34 cellular contexts compared by ENCODE assay signal in genomic region chr9:110246214-110246613, GRCh38. TPM values are rescaled to one million over a fixed set of nuclear protein-coding genes. Genes with fewer than 3 reads are reported as not detected.
"Had no signal": no experiment of that assay in that cellular context is flagged by ENCODE, and none has a peak within 500 bp of the region (broad histone marks: within the 10 kb centered on the region; RNA-seq: fewer than 3 reads in every experiment).

No MANE protein-coding gene starts in this region.

- H3K4me3 Mint-ChIP-seq: central memory CD8-positive, alpha-beta T cell; effector memory CD8-positive, alpha-beta T cell; naive thymus-derived CD4-positive, alpha-beta T cell; nephron; stimulated activated memory B cell treated with anti-CD40 and anti-IgM and Interleukin-4, amounts not matched to agents 10 μg/mL and 1 μg/mL and 100 μg/mL, for 72 hours; type B pancreatic cell had no signal

- DNase-seq: dermis blood vessel endothelial cell; effector memory CD8-positive, alpha-beta T cell; erythroblast; esophagus squamous epithelium; foreskin melanocyte; glutamatergic neuron; heart right ventricle; hippocampal formation; kidney glomerular epithelial cell; left colon; mesendoderm; midbrain; naive thymus-derived CD4-positive, alpha-beta T cell; pancreas; right cardiac atrium; spleen; stimulated activated CD4-positive, alpha-beta T cell treated with anti-CD3 and anti-CD28 coated beads, Interleukin-4, amount 100 ng/mL, for 4 hours; stimulated activated naive CD8-positive, alpha-beta T cell treated with anti-CD3 and anti-CD28 coated beads, Interleukin-15, Interleukin-2, amounts not matched to agents 100 U/mL and 50 U/mL, for 24 hours; substantia nigra; testis; tibial artery had no signal

- H3K27ac Mint-ChIP-seq: effector memory CD8-positive, alpha-beta T cell; naive thymus-derived CD4-positive, alpha-beta T cell; nephron; stimulated activated memory B cell treated with anti-CD40 and anti-IgM and Interleukin-4, amounts not matched to agents 10 μg/mL and 1 μg/mL and 100 μg/mL, for 72 hours; type B pancreatic cell had no signal

- H3K9me3 ChIP-seq: esophagus squamous epithelium, heart right ventricle, neutrophil, pancreas, spleen, testis, tibial artery had no signal

- H3K4me1 Mint-ChIP-seq: central memory CD8-positive, alpha-beta T cell; nephron; stimulated activated memory B cell treated with anti-CD40 and anti-IgM and Interleukin-4, amounts not matched to agents 10 μg/mL and 1 μg/mL and 100 μg/mL, for 72 hours had no signal

- H3K4me1 ChIP-seq: heart right ventricle, testis had no signal

- ATAC-seq: effector memory CD8-positive, alpha-beta T cell; left colon; naive thymus-derived CD4-positive, alpha-beta T cell; pancreas; right cardiac atrium; stimulated activated memory B cell treated with anti-CD40 and anti-IgM and Interleukin-4, amounts not matched to agents 10 μg/mL and 1 μg/mL and 100 μg/mL, for 72 hours; stimulated activated naive CD8-positive, alpha-beta T cell treated with anti-CD3 and anti-CD28 coated beads, Interleukin-15, Interleukin-2, amounts not matched to agents 100 U/mL and 50 U/mL, for 24 hours had no signal

- H3K4me3 ChIP-seq: coronary artery, esophagus squamous epithelium, heart right ventricle, pancreas, skin epidermis, spleen, testis, tibial artery had no signal

- H3K27me3 ChIP-seq: esophagus squamous epithelium, heart right ventricle, neutrophil, pancreas, spleen, testis, tibial artery had no signal

- H3K27me3 Mint-ChIP-seq: central memory CD8-positive, alpha-beta T cell; effector memory CD8-positive, alpha-beta T cell; naive thymus-derived CD4-positive, alpha-beta T cell; stimulated activated memory B cell treated with anti-CD40 and anti-IgM and Interleukin-4, amounts not matched to agents 10 μg/mL and 1 μg/mL and 100 μg/mL, for 72 hours; type B pancreatic cell had no signal

- H3K9me3 Mint-ChIP-seq: central memory CD8-positive, alpha-beta T cell; effector memory CD8-positive, alpha-beta T cell; nephron; stimulated activated memory B cell treated with anti-CD40 and anti-IgM and Interleukin-4, amounts not matched to agents 10 μg/mL and 1 μg/mL and 100 μg/mL, for 72 hours; type B pancreatic cell had no signal

- FAIRE-seq: endometrium, islet of Langerhans, pancreas, urothelium cell line had no signal

- H3K27ac ChIP-seq: coronary artery, esophagus squamous epithelium, heart right ventricle, neutrophil, pancreas, skin epidermis, spleen, testis, tibial artery had no signal

RNA-seq across cellular contexts. Expression of gene C9orf152, which starts 38.3 kb away (rescaled TPM):
- total RNA-seq: dermis blood vessel endothelial cell; heart right ventricle; lung microvascular endothelial cell; naive thymus-derived CD4-positive, alpha-beta T cell; omental fat pad; posterior vena cava; right cardiac atrium; spleen; testis had no signal
- polyA plus RNA-seq: heart right ventricle; naive thymus-derived CD4-positive, alpha-beta T cell; right cardiac atrium; spleen had no signal
